In the genomic region with DNA sequence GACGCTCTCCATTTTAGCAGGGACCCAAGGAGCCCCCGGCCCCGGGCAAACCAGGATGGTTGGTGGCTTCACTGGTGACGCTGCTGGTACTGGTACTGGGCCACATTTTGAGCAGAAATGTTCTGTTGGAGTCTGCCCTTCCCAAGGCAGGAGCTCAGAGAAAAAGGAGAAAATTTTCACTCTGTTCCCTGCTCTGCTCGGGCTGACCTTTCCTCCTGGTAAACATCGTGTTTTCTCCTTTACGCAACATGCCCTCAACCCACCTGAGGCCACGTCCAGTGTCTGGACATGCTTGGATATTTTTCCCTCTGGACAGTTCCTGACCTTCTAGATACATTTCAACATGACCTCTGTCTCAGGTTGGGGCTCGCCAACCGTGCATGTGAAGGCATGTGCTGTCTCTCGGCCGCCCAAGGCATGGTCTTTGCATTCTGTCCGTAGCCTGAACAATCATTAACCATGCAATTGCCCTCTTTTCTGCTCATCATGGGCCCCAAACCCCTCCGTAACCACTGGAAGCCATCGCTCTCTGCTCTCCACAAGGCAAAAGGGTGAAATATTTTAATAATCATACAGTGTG, we compare ENCODE assay signal across 1 cellular context.
A peak's percentile ranks its signal among the peaks of the same experiment; 100 is the strongest.
TF ChIP-seq lines count a peak whose summit lies in the region.

No MANE protein-coding gene starts in this region.

TF ChIP-seq in HepG2, 621 proteins besides CTCF, POLR2A, EP300 and RAD21 (continued from another document and continues in another):
- TF ChIP-seq, protein P1, sequence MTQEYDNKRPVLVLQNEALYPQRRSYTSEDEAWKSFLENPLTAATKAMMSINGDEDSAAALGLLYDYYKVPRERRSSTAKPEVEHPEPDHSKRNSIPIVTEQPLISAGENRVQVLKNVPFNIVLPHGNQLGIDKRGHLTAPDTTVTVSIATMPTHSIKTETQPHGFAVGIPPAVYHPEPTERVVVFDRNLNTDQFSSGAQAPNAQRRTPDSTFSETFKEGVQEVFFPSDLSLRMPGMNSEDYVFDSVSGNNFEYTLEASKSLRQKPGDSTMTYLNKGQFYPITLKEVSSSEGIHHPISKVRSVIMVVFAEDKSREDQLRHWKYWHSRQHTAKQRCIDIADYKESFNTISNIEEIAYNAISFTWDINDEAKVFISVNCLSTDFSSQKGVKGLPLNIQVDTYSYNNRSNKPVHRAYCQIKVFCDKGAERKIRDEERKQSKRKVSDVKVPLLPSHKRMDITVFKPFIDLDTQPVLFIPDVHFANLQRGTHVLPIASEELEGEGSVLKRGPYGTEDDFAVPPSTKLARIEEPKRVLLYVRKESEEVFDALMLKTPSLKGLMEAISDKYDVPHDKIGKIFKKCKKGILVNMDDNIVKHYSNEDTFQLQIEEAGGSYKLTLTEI (CRISPR knock-in tag; conservative IDR thresholded peaks at IDR 0.05) = no peak
- TF ChIP-seq SRSF9 (IDR thresholded peaks at IDR 0.05; ENCODE audit: borderline replicate concordance, insufficient read depth, low read depth, low read length, poor library complexity, severe bottlenecking) = no peak
- TF ChIP-seq ZNF547 (CRISPR knock-in tag; IDR thresholded peaks at IDR 0.05) = peak; percentile 55; the same call in 1 of the 2 replicates
- peak; percentile 98 for TF ChIP-seq NFKBIZ (CRISPR knock-in tag; IDR thresholded peaks at IDR 0.05)
- TF ChIP-seq SP1 (IDR thresholded peaks at IDR 0.05) = no peak
- peak; percentile 52; the same call in 1 of the 2 replicates for TF ChIP-seq SP1 (CRISPR knock-in tag; IDR thresholded peaks at IDR 0.05)
- TF ChIP-seq LCORL (IDR thresholded peaks at IDR 0.05) = no peak
- peak; percentile 92 for TF ChIP-seq LCORL (CRISPR knock-in tag; IDR thresholded peaks at IDR 0.05)
- peak; percentile 89 for TF ChIP-seq ZMYM2 (CRISPR knock-in tag; IDR thresholded peaks at IDR 0.05)
- TF ChIP-seq, protein P2, sequence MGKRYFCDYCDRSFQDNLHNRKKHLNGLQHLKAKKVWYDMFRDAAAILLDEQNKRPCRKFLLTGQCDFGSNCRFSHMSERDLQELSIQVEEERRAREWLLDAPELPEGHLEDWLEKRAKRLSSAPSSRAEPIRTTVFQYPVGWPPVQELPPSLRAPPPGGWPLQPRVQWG (CRISPR knock-in tag; IDR thresholded peaks at IDR 0.05; ENCODE audit: borderline replicate concordance, low read depth) = no peak
- peak; percentile 92 for TF ChIP-seq ZNF644 (CRISPR knock-in tag; IDR thresholded peaks at IDR 0.05; ENCODE audit: low read depth)
- TF ChIP-seq KAT8 (CRISPR knock-in tag; IDR thresholded peaks at IDR 0.05) = peak; percentile 92
- no peak; the same call in 1 of the 2 replicates for TF ChIP-seq GLI4 (CRISPR knock-in tag; IDR thresholded peaks at IDR 0.05; ENCODE audit: borderline replicate concordance)
- TF ChIP-seq ZNF567 (CRISPR knock-in tag; IDR thresholded peaks at IDR 0.05; ENCODE audit: borderline replicate concordance) = peak; percentile 95; the same call in 1 of the 2 replicates
- no peak; the same call in 1 of the 2 replicates for TF ChIP-seq SIN3B (IDR thresholded peaks at IDR 0.05; ENCODE audit: low read length)
- peak; percentile 95 for TF ChIP-seq TFDP1 (CRISPR knock-in tag; IDR thresholded peaks at IDR 0.05; ENCODE audit: borderline replicate concordance)
- peak; percentile 50; the same call in 1 of the 2 replicates for TF ChIP-seq NFYC (CRISPR knock-in tag; IDR thresholded peaks at IDR 0.05)
- peak; percentile 86; the same call in 1 of the 2 replicates for TF ChIP-seq TFAP4 (IDR thresholded peaks at IDR 0.05; ENCODE audit: borderline replicate concordance, low read depth)
- TF ChIP-seq, protein P3, sequence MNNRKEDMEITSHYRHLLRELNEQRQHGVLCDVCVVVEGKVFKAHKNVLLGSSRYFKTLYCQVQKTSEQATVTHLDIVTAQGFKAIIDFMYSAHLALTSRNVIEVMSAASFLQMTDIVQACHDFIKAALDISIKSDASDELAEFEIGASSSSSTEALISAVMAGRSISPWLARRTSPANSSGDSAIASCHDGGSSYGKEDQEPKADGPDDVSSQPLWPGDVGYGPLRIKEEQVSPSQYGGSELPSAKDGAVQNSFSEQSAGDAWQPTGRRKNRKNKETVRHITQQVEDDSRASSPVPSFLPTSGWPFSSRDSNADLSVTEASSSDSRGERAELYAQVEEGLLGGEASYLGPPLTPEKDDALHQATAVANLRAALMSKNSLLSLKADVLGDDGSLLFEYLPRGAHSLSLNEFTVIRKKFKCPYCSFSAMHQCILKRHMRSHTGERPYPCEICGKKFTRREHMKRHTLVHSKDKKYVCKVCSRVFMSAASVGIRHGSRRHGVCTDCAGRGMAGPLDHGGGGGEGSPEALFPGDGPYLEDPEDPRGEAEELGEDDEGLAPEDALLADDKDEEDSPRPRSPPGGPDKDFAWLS (CRISPR knock-in tag; IDR thresholded peaks at IDR 0.05; ENCODE audit: borderline replicate concordance) = 0 out of 2 replicates have a peak, but pooled peaks have one; percentile 70
- no peak for TF ChIP-seq ZNF260 (CRISPR knock-in tag; IDR thresholded peaks at IDR 0.05; ENCODE audit: borderline replicate concordance, low read depth)
- TF ChIP-seq RBAK (CRISPR knock-in tag; IDR thresholded peaks at IDR 0.05) = peak; percentile 81
- peak; percentile 78 for TF ChIP-seq ZNF563 (CRISPR knock-in tag; IDR thresholded peaks at IDR 0.05)
- TF ChIP-seq, protein P4, sequence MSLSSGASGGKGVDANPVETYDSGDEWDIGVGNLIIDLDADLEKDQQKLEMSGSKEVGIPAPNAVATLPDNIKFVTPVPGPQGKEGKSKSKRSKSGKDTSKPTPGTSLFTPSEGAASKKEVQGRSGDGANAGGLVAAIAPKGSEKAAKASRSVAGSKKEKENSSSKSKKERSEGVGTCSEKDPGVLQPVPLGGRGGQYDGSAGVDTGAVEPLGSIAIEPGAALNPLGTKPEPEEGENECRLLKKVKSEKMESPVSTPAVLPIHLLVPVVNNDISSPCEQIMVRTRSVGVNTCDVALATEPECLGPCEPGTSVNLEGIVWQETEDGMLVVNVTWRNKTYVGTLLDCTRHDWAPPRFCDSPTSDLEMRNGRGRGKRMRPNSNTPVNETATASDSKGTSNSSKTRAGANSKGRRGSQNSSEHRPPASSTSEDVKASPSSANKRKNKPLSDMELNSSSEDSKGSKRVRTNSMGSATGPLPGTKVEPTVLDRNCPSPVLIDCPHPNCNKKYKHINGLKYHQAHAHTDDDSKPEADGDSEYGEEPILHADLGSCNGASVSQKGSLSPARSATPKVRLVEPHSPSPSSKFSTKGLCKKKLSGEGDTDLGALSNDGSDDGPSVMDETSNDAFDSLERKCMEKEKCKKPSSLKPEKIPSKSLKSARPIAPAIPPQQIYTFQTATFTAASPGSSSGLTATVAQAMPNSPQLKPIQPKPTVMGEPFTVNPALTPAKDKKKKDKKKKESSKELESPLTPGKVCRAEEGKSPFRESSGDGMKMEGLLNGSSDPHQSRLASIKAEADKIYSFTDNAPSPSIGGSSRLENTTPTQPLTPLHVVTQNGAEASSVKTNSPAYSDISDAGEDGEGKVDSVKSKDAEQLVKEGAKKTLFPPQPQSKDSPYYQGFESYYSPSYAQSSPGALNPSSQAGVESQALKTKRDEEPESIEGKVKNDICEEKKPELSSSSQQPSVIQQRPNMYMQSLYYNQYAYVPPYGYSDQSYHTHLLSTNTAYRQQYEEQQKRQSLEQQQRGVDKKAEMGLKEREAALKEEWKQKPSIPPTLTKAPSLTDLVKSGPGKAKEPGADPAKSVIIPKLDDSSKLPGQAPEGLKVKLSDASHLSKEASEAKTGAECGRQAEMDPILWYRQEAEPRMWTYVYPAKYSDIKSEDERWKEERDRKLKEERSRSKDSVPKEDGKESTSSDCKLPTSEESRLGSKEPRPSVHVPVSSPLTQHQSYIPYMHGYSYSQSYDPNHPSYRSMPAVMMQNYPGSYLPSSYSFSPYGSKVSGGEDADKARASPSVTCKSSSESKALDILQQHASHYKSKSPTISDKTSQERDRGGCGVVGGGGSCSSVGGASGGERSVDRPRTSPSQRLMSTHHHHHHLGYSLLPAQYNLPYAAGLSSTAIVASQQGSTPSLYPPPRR (CRISPR knock-in tag; IDR thresholded peaks at IDR 0.05; ENCODE audit: borderline replicate concordance) = peak; percentile 98
- TF ChIP-seq, protein P5, sequence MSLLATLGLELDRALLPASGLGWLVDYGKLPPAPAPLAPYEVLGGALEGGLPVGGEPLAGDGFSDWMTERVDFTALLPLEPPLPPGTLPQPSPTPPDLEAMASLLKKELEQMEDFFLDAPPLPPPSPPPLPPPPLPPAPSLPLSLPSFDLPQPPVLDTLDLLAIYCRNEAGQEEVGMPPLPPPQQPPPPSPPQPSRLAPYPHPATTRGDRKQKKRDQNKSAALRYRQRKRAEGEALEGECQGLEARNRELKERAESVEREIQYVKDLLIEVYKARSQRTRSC (CRISPR knock-in tag; IDR thresholded peaks at IDR 0.05; ENCODE audit: low read depth) = peak; percentile 85; the same call in 1 of the 2 replicates
- peak; percentile 95 for TF ChIP-seq ELF3 (CRISPR knock-in tag; IDR thresholded peaks at IDR 0.05)
- no peak for TF ChIP-seq MAZ (IDR thresholded peaks at IDR 0.05; ENCODE audit: borderline replicate concordance, low read depth, low read length)
- peak; percentile 78 for TF ChIP-seq MAZ (CRISPR knock-in tag; IDR thresholded peaks at IDR 0.05; ENCODE audit: low read depth)
- peak; percentile 99 for TF ChIP-seq ESRRA (CRISPR knock-in tag; IDR thresholded peaks at IDR 0.05; ENCODE audit: low read depth)
- TF ChIP-seq MEIS1 (CRISPR knock-in tag; IDR thresholded peaks at IDR 0.05; ENCODE audit: borderline replicate concordance) = peak; percentile 94
- TF ChIP-seq SNAPC4 (CRISPR knock-in tag; IDR thresholded peaks at IDR 0.05) = peak; percentile 78
- peak; percentile 51; the same call in 1 of the 2 replicates for TF ChIP-seq RFX3 (CRISPR knock-in tag; IDR thresholded peaks at IDR 0.05)
- peak; percentile 66; the same call in 1 of the 2 replicates for TF ChIP-seq ZNF782 (CRISPR knock-in tag; IDR thresholded peaks at IDR 0.05; ENCODE audit: borderline replicate concordance)
- peak; percentile 91; the same call in 1 of the 2 replicates for TF ChIP-seq ZNF766 (CRISPR knock-in tag; IDR thresholded peaks at IDR 0.05; ENCODE audit: borderline replicate concordance)
- TF ChIP-seq TCF7 (IDR thresholded peaks at IDR 0.05; ENCODE audit: low read depth) = peak; percentile 69
- no peak for TF ChIP-seq IRF1 (CRISPR knock-in tag; IDR thresholded peaks at IDR 0.05; ENCODE audit: low read depth)
- peak; percentile 91 for TF ChIP-seq ZNF772 (CRISPR knock-in tag; IDR thresholded peaks at IDR 0.05)
- TF ChIP-seq ZSCAN31 (CRISPR knock-in tag; IDR thresholded peaks at IDR 0.05; ENCODE audit: low read depth) = peak; percentile 94
- TF ChIP-seq TAF15 (IDR thresholded peaks at IDR 0.05; ENCODE audit: low read depth, low read length, poor library complexity, severe bottlenecking) = no peak
